In the genomic region with DNA sequence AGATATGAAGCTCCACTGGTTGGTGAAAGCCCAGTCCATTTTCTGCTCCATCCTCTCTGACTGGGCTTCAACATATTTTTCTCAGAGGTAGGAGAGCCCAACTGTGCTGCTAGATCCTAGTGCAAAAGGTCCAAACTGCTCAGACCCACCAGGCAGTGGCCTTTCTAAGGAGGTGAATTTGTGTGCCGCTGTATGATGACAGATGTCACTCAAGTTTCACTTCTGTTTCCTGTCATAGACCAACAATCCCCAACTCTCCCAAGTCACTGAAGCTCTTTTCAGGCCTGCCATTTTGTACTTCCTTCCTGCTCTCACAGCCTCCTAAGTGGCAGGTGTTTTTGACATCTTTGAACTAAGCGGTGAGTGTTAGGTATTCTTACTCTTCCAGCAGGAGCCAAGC, we compare ENCODE assay signal across 11 cellular contexts. TPM values are rescaled to one million over a fixed set of nuclear protein-coding genes. Genes with fewer than 3 reads are reported as not detected.
DNase-seq lines count a peak whose midpoint lies in the region; ATAC-seq and TF ChIP-seq lines count a peak whose summit lies in the region.
"Had no signal": no experiment of that assay in that cellular context is flagged by ENCODE, and none has a peak within 500 bp of the region (broad histone marks: within the 10 kb centered on the region; RNA-seq: fewer than 3 reads in every experiment).

No MANE protein-coding gene starts in this region.

- H3K4me3 Mint-ChIP-seq in T-cell: no peak overlapping the region
- no peak overlapping the region for H3K4me3 Mint-ChIP-seq in glutamatergic neuron (ENCODE audit: unreplicated experiment)
- no peak overlapping the region for H3K4me3 Mint-ChIP-seq in type B pancreatic cell

- POLR2A ChIA-PET in T-cell (lab: Charles Lee): interaction anchor here in 1 of 2 donors (0.6 kb wide), 1 partner anchor 606 kb away, joined by 5 read pairs; no protein-coding TSS in a partner anchor

- peak; percentile 75 for ATAC-seq in GM19035 (IDR thresholded peaks at IDR 0.05; ENCODE audit: unreplicated experiment)
- peak; percentile 78 for ATAC-seq in HG02885 (IDR thresholded peaks at IDR 0.05; ENCODE audit: poor library complexity, unreplicated experiment)
- ATAC-seq in T-cell (replicated peaks in 1 of 4): peak in 1 of 4 experiments; percentile 36

- peak; percentile 65 for DNase-seq in GM06990 (ENCODE audit: extremely low read depth, insufficient read length)
- no peak for DNase-seq in T-cell
- DNase-seq in glutamatergic neuron: no peak
- DNase-seq in GOT3 (lab: John Stamatoyannopoulos, UW): no peak
- DNase-seq in hypothalamus (lab: John Stamatoyannopoulos, UW): no peak
- DNase-seq in type B pancreatic cell (ENCODE audit: extremely low spot score, unreplicated experiment): no peak
- DNase-seq: DMS79 treated with DMSO at 0.1 percent for 48 hours, right lobe of liver had no signal

- no peaks in the 10 kb centered on the region for H3K36me3 Mint-ChIP-seq in T-cell
- no peaks in the 10 kb centered on the region for H3K36me3 Mint-ChIP-seq in glutamatergic neuron (ENCODE audit: unreplicated experiment)
- no peaks in the 10 kb centered on the region for H3K36me3 Mint-ChIP-seq in type B pancreatic cell

- TF ChIP-seq CTCF in GM06990 (IDR thresholded peaks at IDR 0.05; ENCODE audit: insufficient read depth, low read length, poor library complexity, severe bottlenecking) (no peak), glutamatergic neuron (IDR thresholded peaks at IDR 0.05; ENCODE audit: partially characterized antibody, unreplicated experiment) (no peak), type B pancreatic cell (conservative IDR thresholded peaks at IDR 0.05) (no peak)

- H3K4me3 ChIP-seq in GM06990 (replicated peaks; ENCODE audit: low read depth, low read length): peak overlapping the region; percentile 41
- H3K4me3 ChIP-seq: right lobe of liver had no signal

- no peaks in the 10 kb centered on the region; the same call in 1 of the 2 replicates for H3K36me3 ChIP-seq in GM06990 (ENCODE audit: control insufficient read depth, insufficient read depth, low read length)
- H3K36me3 ChIP-seq: right lobe of liver had no signal

- H3K27me3 ChIP-seq in GM06990 (replicated peaks; ENCODE audit: control insufficient read depth, insufficient read depth, low read length): no peaks in the 10 kb centered on the region
- H3K27me3 ChIP-seq: right lobe of liver had no signal

- peaks cover 0 to 4% of the 10 kb centered on the region in 2 donors for H3K27me3 Mint-ChIP-seq in T-cell
- H3K27me3 Mint-ChIP-seq in glutamatergic neuron (ENCODE audit: unreplicated experiment): peaks cover 11% of the 10 kb centered on the region
- H3K27me3 Mint-ChIP-seq in type B pancreatic cell: peaks cover 69% of the 10 kb centered on the region

- H3K4me1 Mint-ChIP-seq in T-cell (peaks cover 21 to 29% (median 28%) of the 10 kb centered on the region in 3 donors), glutamatergic neuron (ENCODE audit: low read depth, unreplicated experiment) (no peaks in the 10 kb centered on the region), type B pancreatic cell (ENCODE audit: unreplicated experiment) (no peaks in the 10 kb centered on the region)

- CTCF ChIA-PET in T-cell (lab: Charles Lee): interaction anchor here (0.6 to 1.4 kb wide), 3 partner anchors 24 to 322 kb away, joined by 3 to 6 read pairs (median 3); no protein-coding TSS in a partner anchor

- peaks cover 0 to 6% (median 0%) of the 10 kb centered on the region in 3 donors for H3K9me3 Mint-ChIP-seq in T-cell
- peaks cover 3% of the 10 kb centered on the region for H3K9me3 Mint-ChIP-seq in glutamatergic neuron (ENCODE audit: unreplicated experiment)
- H3K9me3 Mint-ChIP-seq in type B pancreatic cell: no peaks in the 10 kb centered on the region

- H3K27ac Mint-ChIP-seq in T-cell: peak overlapping the region; percentile 73 to 83
- H3K27ac Mint-ChIP-seq in glutamatergic neuron (ENCODE audit: unreplicated experiment): no peak overlapping the region
- no peak overlapping the region for H3K27ac Mint-ChIP-seq in type B pancreatic cell

RNA-seq across cellular contexts. Expression of gene RNASE4, which starts 16.4 kb away (rescaled TPM):
- total RNA-seq in T-cell (under 1 TPM in 4 of 5 donors, not detected in 1; 0.46 to 0.86 (median 0.56) TPM), glutamatergic neuron (ENCODE audit: unreplicated experiment) (1.7 TPM), type B pancreatic cell (ENCODE audit: low replicate concordance) (10.5 and 19.3 TPM in 2 replicates)

RNA-seq across cellular contexts. Expression of gene ANG, which starts 20.6 kb away (rescaled TPM):
- 1 to 10 TPM in 1 of 5 donors, under 1 TPM in 2, not detected in 2; 0.85 to 1.4 (median 0.99) TPM for total RNA-seq in T-cell
- total RNA-seq in glutamatergic neuron (ENCODE audit: unreplicated experiment): 1.7 TPM
- total RNA-seq in type B pancreatic cell (ENCODE audit: low replicate concordance): 24.5 and 43.0 TPM in 2 replicates

RNA-seq across cellular contexts. Expression of gene OR6S1, which starts 26.5 kb away (rescaled TPM):
- total RNA-seq in T-cell (not detected), glutamatergic neuron (ENCODE audit: unreplicated experiment) (not detected), type B pancreatic cell (ENCODE audit: low replicate concordance) (not detected in 2 replicates)
- total RNA-seq: right lobe of liver; T-helper 2 cell treated with Interferon-gamma antibody and Interleukin-4, amounts not matched to agents 100 ng/mL and 5 ng/mL, for 36 hours had no signal

Comparison
In these comparisons a context has a peak if more than half of its experiments do, and no peak if none do; other contexts are left out.
1. H3K27ac Mint-ChIP-seq: peak in T-cell (2 of 2); none in glutamatergic neuron (single experiment) and type B pancreatic cell (single experiment).